26 cellular contexts compared by ENCODE assay signal in genomic region chr3:62088472-62089104, GRCh38.
"Had no signal": no experiment of that assay in that cellular context is flagged by ENCODE, and none has a peak within 500 bp of the region (broad histone marks: within the 10 kb centered on the region; RNA-seq: fewer than 3 reads in every experiment).

No MANE protein-coding gene starts in this region.

- H3K27ac ChIP-seq: left ventricle myocardium inferior, neural progenitor cell, neutrophil, right atrium auricular region, right lobe of liver, tibial nerve, uterus had no signal

- FAIRE-seq: keratinocyte had no signal

- H3K36me3 ChIP-seq: left ventricle myocardium inferior, neural progenitor cell, neutrophil, right atrium auricular region, right lobe of liver, tibial nerve, uterus had no signal

- H3K4me2 ChIP-seq: neural progenitor cell, smooth muscle cell had no signal

- ATAC-seq: left colon; natural killer cell; stimulated activated memory B cell treated with anti-CD40 and anti-IgM and Interleukin-4, amounts not matched to agents 10 μg/mL and 1 μg/mL and 100 μg/mL, for 72 hours; stimulated activated naive CD8-positive, alpha-beta T cell treated with anti-CD3 and anti-CD28 coated beads, Interleukin-15, amount 100 ng/mL, for 72 hours had no signal

- H3K4me1 ChIP-seq: neural progenitor cell, tibial nerve, uterus had no signal

- H3K9me3 ChIP-seq: left ventricle myocardium inferior, neutrophil, right atrium auricular region, right lobe of liver, tibial nerve, uterus had no signal

- H3K4me3 ChIP-seq: left ventricle myocardium inferior, lung, neural progenitor cell, right atrium auricular region, right lobe of liver, smooth muscle cell, tibial nerve, uterus had no signal

- DNase-seq: hippocampal formation; kidney glomerular epithelial cell; left colon; left ventricle myocardium inferior; mesendoderm; naive B cell; natural killer cell; nephron progenitor cell; occipital lobe; right lobe of liver; stimulated activated CD4-positive, alpha-beta T cell treated with anti-CD3 and anti-CD28 coated beads, Interleukin-1b, Interleukin-23, amount 100 ng/mL, for 48 hours; stimulated activated CD4-positive, alpha-beta T cell treated with anti-CD3 and anti-CD28 coated beads, Interleukin-2, amount 100 ng/mL, for 48 hours; stimulated activated CD4-positive, alpha-beta T cell treated with anti-CD3 and anti-CD28 coated beads, Interleukin-4, amount 100 ng/mL, for 4 hours; stimulated activated CD8-positive, alpha-beta memory T cell treated with anti-CD3 and anti-CD28 coated beads, Interleukin-4, amount 100 ng/mL, for 48 hours; stimulated activated naive CD4-positive, alpha-beta T cell treated with Interleukin-2 at 50 U/mL for 16 hours; stimulated activated naive CD8-positive, alpha-beta T cell treated with anti-CD3 and anti-CD28 coated beads, Interleukin-15, amount 100 ng/mL, for 72 hours; substantia nigra; uterus had no signal

- H3K9ac ChIP-seq: neural progenitor cell had no signal

- H2AFZ ChIP-seq: neural progenitor cell had no signal

- H3K27me3 ChIP-seq: neural progenitor cell, neutrophil, right atrium auricular region, right lobe of liver, tibial nerve, uterus had no signal
